8 cellular contexts compared by ENCODE assay signal in genomic region chr6:89079611-89080213, GRCh38. TPM values are rescaled to one million over a fixed set of nuclear protein-coding genes. Genes with fewer than 3 reads are reported as not detected.
A peak's percentile ranks its signal among the peaks of the same experiment; 100 is the strongest.
DNase-seq lines count a peak whose midpoint lies in the region; FAIRE-seq and TF ChIP-seq lines count a peak whose summit lies in the region.

No MANE protein-coding gene starts in this region.

- H3K27ac ChIP-seq in C4-2B (peak overlapping the region; percentile 85), RWPE1 (peak overlapping the region; percentile 97), neutrophil (peak overlapping the region; percentile 99)

- no peak for FAIRE-seq in frontal cortex (lab: Jason Lieb, UNC)

- peak overlapping the region; percentile 100 for H3K27ac Mint-ChIP-seq in activated naive CD4-positive, alpha-beta T cell treated with anti-CD3 and anti-CD28 coated beads, Interleukin-2, amount 10 ng/mL, durations not matched to agents 7 days and 5 days
- H3K27ac Mint-ChIP-seq in type B pancreatic cell: peak overlapping the region; percentile 90

- H3K36me3 ChIP-seq in neutrophil: peaks cover 26% of the 10 kb centered on the region

- peak overlapping the region; percentile 87 to 96 for H3K4me3 ChIP-seq in neutrophil (ENCODE audit: low read depth in 1 of 2, low read length in 1 of 2)

- no peaks in the 10 kb centered on the region for H3K9me3 ChIP-seq in neutrophil

- peaks cover 35% of the 10 kb centered on the region for H3K36me3 Mint-ChIP-seq in activated naive CD4-positive, alpha-beta T cell treated with anti-CD3 and anti-CD28 coated beads, Interleukin-2, amount 10 ng/mL, durations not matched to agents 7 days and 5 days
- peaks cover 20% of the 10 kb centered on the region for H3K36me3 Mint-ChIP-seq in type B pancreatic cell

- H3K27me3 ChIP-seq in neutrophil: no peaks in the 10 kb centered on the region

- peaks cover 8% of the 10 kb centered on the region for H3K27me3 Mint-ChIP-seq in activated naive CD4-positive, alpha-beta T cell treated with anti-CD3 and anti-CD28 coated beads, Interleukin-2, amount 10 ng/mL, durations not matched to agents 7 days and 5 days
- H3K27me3 Mint-ChIP-seq in type B pancreatic cell: no peaks in the 10 kb centered on the region

- peak; percentile 67 for DNase-seq in HCEC 1CT
- peak; percentile 38 for DNase-seq in RWPE1 (ENCODE audit: low spot score)
- DNase-seq in activated naive CD4-positive, alpha-beta T cell treated with anti-CD3 and anti-CD28 coated beads, Interleukin-2, amount 10 ng/mL, durations not matched to agents 7 days and 5 days: peak; percentile 80
- DNase-seq in frontal cortex (ENCODE audit: low spot score in 2 of 2): peak; percentile 25 to 33
- DNase-seq in type B pancreatic cell (ENCODE audit: extremely low spot score, unreplicated experiment): no peak
- no peak for DNase-seq in epidermal melanocyte (ENCODE audit: insufficient read length, low spot score)

- TF ChIP-seq CTCF in C4-2B (conservative IDR thresholded peaks at IDR 0.05) (no peak), RWPE1 (conservative IDR thresholded peaks at IDR 0.05; ENCODE audit: low read depth) (no peak), neutrophil (IDR thresholded peaks at IDR 0.05) (no peak), type B pancreatic cell (conservative IDR thresholded peaks at IDR 0.05) (no peak)

- peaks cover 42% of the 10 kb centered on the region for H3K4me1 Mint-ChIP-seq in activated naive CD4-positive, alpha-beta T cell treated with anti-CD3 and anti-CD28 coated beads, Interleukin-2, amount 10 ng/mL, durations not matched to agents 7 days and 5 days
- peaks cover 14% of the 10 kb centered on the region for H3K4me1 Mint-ChIP-seq in type B pancreatic cell (ENCODE audit: unreplicated experiment)

- no peaks in the 10 kb centered on the region for H3K9me3 Mint-ChIP-seq in activated naive CD4-positive, alpha-beta T cell treated with anti-CD3 and anti-CD28 coated beads, Interleukin-2, amount 10 ng/mL, durations not matched to agents 7 days and 5 days
- H3K9me3 Mint-ChIP-seq in type B pancreatic cell: no peaks in the 10 kb centered on the region

- H3K4me3 Mint-ChIP-seq in activated naive CD4-positive, alpha-beta T cell treated with anti-CD3 and anti-CD28 coated beads, Interleukin-2, amount 10 ng/mL, durations not matched to agents 7 days and 5 days: peak overlapping the region; percentile 93
- H3K4me3 Mint-ChIP-seq in type B pancreatic cell: peak overlapping the region; percentile 95

- peaks cover 35 to 36% of the 10 kb centered on the region in 2 experiments for H3K4me1 ChIP-seq in neutrophil (ENCODE audit: control insufficient read depth in 1 of 2, insufficient read depth in 1 of 2, low read depth in 1 of 2, low read length in 1 of 2)

- POLR2A ChIA-PET in RWPE1 (lab: Yijun Ruan, JAX; ENCODE audit: low non-redundant PET): interaction anchor here (0.9 to 1.1 kb wide), 2 partner anchors 44 kb away, joined by 7 read pairs; no protein-coding TSS in a partner anchor

- CTCF ChIA-PET in RWPE1 (lab: Yijun Ruan, JAX): interaction anchor here (0.6 to 3.3 kb wide), 3 partner anchors 33 to 1674 kb away, joined by 3 to 16 read pairs (median 5); no protein-coding TSS in a partner anchor
- CTCF ChIA-PET in activated naive CD4-positive, alpha-beta T cell treated with anti-CD3 and anti-CD28 coated beads, Interleukin-2, amount 10 ng/mL, durations not matched to agents 7 days and 5 days (lab: Charles Lee): interaction anchor here (0.7 to 5.7 kb wide), 4 partner anchors 38 to 96 kb away, joined by 3 to 32 read pairs (median 12); partner anchors contain the start of genes PM20D2 and SRSF12

RNA-seq across cellular contexts. Expression of gene PNRC1, which starts 0.8 kb away (rescaled TPM):
- total RNA-seq in frontal cortex (72.6 TPM), type B pancreatic cell (ENCODE audit: low replicate concordance) (140 and 150 TPM in 2 replicates)

RNA-seq across cellular contexts. Expression of gene SRSF12, which starts 38.2 kb away (rescaled TPM):
- total RNA-seq in frontal cortex (36.7 TPM), type B pancreatic cell (ENCODE audit: low replicate concordance) (3.9 and 10.5 TPM in 2 replicates)

Comparison
In these comparisons a context has a peak if more than half of its experiments do, and no peak if none do; other contexts are left out.
1. DNase-seq: peak in HCEC 1CT (single experiment), RWPE1 (single experiment), activated naive CD4-positive, alpha-beta T cell treated with anti-CD3 and anti-CD28 coated beads, Interleukin-2, amount 10 ng/mL, durations not matched to agents 7 days and 5 days (single experiment) and frontal cortex (2 of 2); none in type B pancreatic cell (single experiment) and epidermal melanocyte (single experiment).
2. Peak in every context shown above with its lines, with median percentiles within 50 percentile points of each other: H3K27ac ChIP-seq.